In the genomic region with DNA sequence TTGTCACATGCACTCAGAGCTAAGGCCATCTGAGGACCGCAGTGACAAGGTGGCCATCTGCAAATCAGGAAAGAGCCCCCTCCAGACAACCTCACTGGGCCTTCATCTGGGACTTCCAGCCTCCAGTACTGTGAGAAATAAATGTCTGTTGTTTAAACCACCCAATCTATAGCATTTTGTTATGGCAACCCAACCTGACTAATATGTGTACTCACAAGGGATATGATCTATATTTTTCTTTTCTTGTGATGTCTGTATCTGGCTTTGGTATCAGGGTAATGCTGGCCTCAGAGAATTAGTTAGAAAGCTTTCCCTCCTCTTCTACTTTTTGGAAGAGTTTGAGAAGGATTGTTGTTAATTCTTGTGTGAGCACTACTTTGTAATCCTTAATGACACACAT, we compare ENCODE assay signal across 9 cellular contexts.
"Had no signal": no experiment of that assay in that cellular context is flagged by ENCODE, and none has a peak within 500 bp of the region (broad histone marks: within the 10 kb centered on the region; RNA-seq: fewer than 3 reads in every experiment).

No MANE protein-coding gene starts in this region.

- DNase-seq: GM23248, GOT3, H7, HFFc6 had no signal

- ATAC-seq: HCT116, HepG2 had no signal

- H3K27ac ChIP-seq: GM23248, HL-60 had no signal

- H3K9me3 Mint-ChIP-seq: HFFc6 had no signal

- H3K4me3 Mint-ChIP-seq: HFFc6, IgD-negative memory B cell had no signal

- H3K4me3 ChIP-seq: GM23248, HAP-1 had no signal

- H3K27ac Mint-ChIP-seq: HFFc6, IgD-negative memory B cell had no signal

- H3K4me1 ChIP-seq: HAP-1 had no signal

- H3K9me3 ChIP-seq: HAP-1 had no signal

- FAIRE-seq: HepG2 had no signal

- H3K36me3 Mint-ChIP-seq: IgD-negative memory B cell had no signal
